Comparison of ENCODE assay signal across 9 cellular contexts in the genomic region with DNA sequence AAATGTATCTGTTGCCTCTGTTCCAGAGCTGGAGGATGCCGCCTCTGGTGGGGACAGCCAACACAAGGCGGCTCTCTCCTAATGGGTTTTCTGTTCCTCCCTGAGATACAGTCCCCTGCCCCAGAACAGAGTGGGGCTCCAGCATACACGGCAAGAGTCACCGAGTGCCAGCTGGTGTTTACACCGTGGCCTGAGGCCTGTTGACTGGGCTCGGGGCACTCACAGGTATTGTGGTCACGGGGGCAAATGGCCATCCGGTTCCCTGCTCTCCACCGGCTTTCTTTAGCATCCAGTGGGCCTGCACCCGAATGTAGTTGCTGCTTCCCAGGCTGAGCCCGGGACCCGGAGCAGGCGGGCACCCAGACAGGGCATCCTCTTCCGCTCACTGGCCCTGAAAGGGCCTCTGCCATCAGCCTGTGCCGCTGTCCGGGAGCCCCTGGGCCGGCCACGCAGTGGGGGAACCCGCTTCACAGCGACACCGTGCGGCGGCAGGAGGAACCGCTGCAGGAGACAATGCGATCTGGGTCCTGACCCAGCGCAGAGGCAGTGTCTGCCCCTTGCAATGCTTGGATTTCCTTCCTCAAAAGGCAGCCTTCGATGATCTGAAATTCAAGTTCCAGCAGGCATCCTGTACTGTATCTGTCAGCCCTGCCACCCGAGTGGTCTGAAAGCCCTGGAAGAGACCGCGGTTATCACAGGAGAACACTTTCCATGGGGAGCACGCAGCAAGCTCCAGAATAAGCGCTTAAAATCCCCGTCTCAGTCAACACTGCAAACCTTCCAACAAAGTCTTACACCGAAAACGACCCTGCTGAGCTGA. TPM values are rescaled to one million over a fixed set of nuclear protein-coding genes. Genes with fewer than 3 reads are reported as not detected.
DNase-seq lines count a peak whose midpoint lies in the region; ATAC-seq and TF ChIP-seq lines count a peak whose summit lies in the region.
"Had no signal": no experiment of that assay in that cellular context is flagged by ENCODE, and none has a peak within 500 bp of the region (broad histone marks: within the 10 kb centered on the region; RNA-seq: fewer than 3 reads in every experiment).

No MANE protein-coding gene starts in this region.

- ATAC-seq in effector memory CD8-positive, alpha-beta T cell (replicated peaks): peak; percentile 94
- peak; percentile 84 for ATAC-seq in stimulated activated effector memory CD8-positive, alpha-beta T cell treated with anti-CD3 and anti-CD28 coated beads, Interleukin-12 subunit alpha, Interleukin-12 subunit beta, amount 100 ng/mL, for 72 hours
- ATAC-seq in GM18519 (IDR thresholded peaks at IDR 0.05; ENCODE audit: low FRiP score, unreplicated experiment): no peak
- no peak for ATAC-seq in HG03432 (IDR thresholded peaks at IDR 0.05; ENCODE audit: unreplicated experiment)

- no peak overlapping the region for H3K27ac Mint-ChIP-seq in effector memory CD8-positive, alpha-beta T cell
- H3K27ac Mint-ChIP-seq in stimulated activated effector memory CD8-positive, alpha-beta T cell treated with anti-CD3 and anti-CD28 coated beads, Interleukin-12 subunit alpha, Interleukin-12 subunit beta, amount 100 ng/mL, for 72 hours: no peak overlapping the region
- H3K27ac Mint-ChIP-seq: activated naive CD8-positive, alpha-beta T cell had no signal

- no peak overlapping the region for H3K4me3 Mint-ChIP-seq in effector memory CD8-positive, alpha-beta T cell
- no peak overlapping the region for H3K4me3 Mint-ChIP-seq in stimulated activated effector memory CD8-positive, alpha-beta T cell treated with anti-CD3 and anti-CD28 coated beads, Interleukin-12 subunit alpha, Interleukin-12 subunit beta, amount 100 ng/mL, for 72 hours
- H3K4me3 Mint-ChIP-seq: activated naive CD8-positive, alpha-beta T cell had no signal

- peaks cover 30 to 57% of the 10 kb centered on the region in 2 donors for H3K27me3 Mint-ChIP-seq in effector memory CD8-positive, alpha-beta T cell

- peaks cover 2% of the 10 kb centered on the region for H3K36me3 Mint-ChIP-seq in effector memory CD8-positive, alpha-beta T cell (ENCODE audit: insufficient read depth)
- no peaks in the 10 kb centered on the region for H3K36me3 Mint-ChIP-seq in stimulated activated effector memory CD8-positive, alpha-beta T cell treated with anti-CD3 and anti-CD28 coated beads, Interleukin-12 subunit alpha, Interleukin-12 subunit beta, amount 100 ng/mL, for 72 hours
- H3K36me3 Mint-ChIP-seq: activated naive CD8-positive, alpha-beta T cell had no signal

- TF ChIP-seq POLR2A in NB4 (IDR thresholded peaks at IDR 0.05; ENCODE audit: extremely low read depth, insufficient read length): no peak

- no peak overlapping the region for H3K4me3 ChIP-seq in GM12865 (ENCODE audit: low read depth, low read length)
- no peak overlapping the region for H3K4me3 ChIP-seq in NB4 (ENCODE audit: low read depth, low read length)

- DNase-seq in GM12865 (ENCODE audit: low read depth) (peak; percentile 41), NB4 (ENCODE audit: low read depth) (peak; percentile 62), mucosa of gallbladder (ENCODE audit: low spot score) (peak; percentile 60)
- DNase-seq in activated CD8-positive, alpha-beta memory T cell treated with anti-CD3 and anti-CD28 coated beads for 24 hours: peak; percentile 83
- DNase-seq in effector memory CD8-positive, alpha-beta T cell: peak; percentile 64 to 72 (median 66)
- DNase-seq in stimulated activated effector memory CD8-positive, alpha-beta T cell treated with anti-CD3 and anti-CD28 coated beads, Interleukin-12 subunit alpha, Interleukin-12 subunit beta, amount 100 ng/mL, for 72 hours (ENCODE audit: low spot score in 2 of 2): peak; percentile 78 to 81

- H3K9me3 Mint-ChIP-seq in effector memory CD8-positive, alpha-beta T cell: no peaks in the 10 kb centered on the region
- H3K9me3 Mint-ChIP-seq in stimulated activated effector memory CD8-positive, alpha-beta T cell treated with anti-CD3 and anti-CD28 coated beads, Interleukin-12 subunit alpha, Interleukin-12 subunit beta, amount 100 ng/mL, for 72 hours: no peaks in the 10 kb centered on the region

- peaks cover 7 to 16% of the 10 kb centered on the region in 2 donors for H3K4me1 Mint-ChIP-seq in effector memory CD8-positive, alpha-beta T cell (ENCODE audit: low read depth in 2 of 2)
- H3K4me1 Mint-ChIP-seq in stimulated activated effector memory CD8-positive, alpha-beta T cell treated with anti-CD3 and anti-CD28 coated beads, Interleukin-12 subunit alpha, Interleukin-12 subunit beta, amount 100 ng/mL, for 72 hours: peaks cover 18% of the 10 kb centered on the region

- peak; percentile 90 for TF ChIP-seq CTCF in GM12865 (IDR thresholded peaks at IDR 0.05; ENCODE audit: insufficient read depth, low read depth, low read length, missing control alignments)
- TF ChIP-seq CTCF in NB4 (IDR thresholded peaks at IDR 0.05; ENCODE audit: low read depth, low read length): peak; percentile 86

RNA-seq across cellular contexts. Expression of gene KRTAP5-5, which starts 0.9 kb away (rescaled TPM):
- 1.6 TPM for total RNA-seq in mucosa of gallbladder

RNA-seq across cellular contexts. Expression of gene KRTAP5-4, which starts 6.8 kb away (rescaled TPM):
- total RNA-seq in mucosa of gallbladder: not detected

RNA-seq across cellular contexts. Expression of gene KRTAP5-3, which starts 20.5 kb away (rescaled TPM):
- not detected for total RNA-seq in mucosa of gallbladder

RNA-seq across cellular contexts. Expression of gene KRTAP5-2, which starts 30.6 kb away (rescaled TPM):
- total RNA-seq in mucosa of gallbladder: 0.26 TPM

RNA-seq across cellular contexts. Expression of gene KRTAP5-1, which starts 43.6 kb away (rescaled TPM):
- not detected for total RNA-seq in mucosa of gallbladder

Comparison
In these comparisons a context has a peak if more than half of its experiments do, and no peak if none do; other contexts are left out.
1. ATAC-seq: peak in effector memory CD8-positive, alpha-beta T cell (single experiment) and stimulated activated effector memory CD8-positive, alpha-beta T cell treated with anti-CD3 and anti-CD28 coated beads, Interleukin-12 subunit alpha, Interleukin-12 subunit beta, amount 100 ng/mL, for 72 hours (single experiment); none in GM18519 (single experiment) and HG03432 (single experiment).
2. Peak in every context shown above with its lines, with median percentiles within 50 percentile points of each other: DNase-seq.